In the genomic region with DNA sequence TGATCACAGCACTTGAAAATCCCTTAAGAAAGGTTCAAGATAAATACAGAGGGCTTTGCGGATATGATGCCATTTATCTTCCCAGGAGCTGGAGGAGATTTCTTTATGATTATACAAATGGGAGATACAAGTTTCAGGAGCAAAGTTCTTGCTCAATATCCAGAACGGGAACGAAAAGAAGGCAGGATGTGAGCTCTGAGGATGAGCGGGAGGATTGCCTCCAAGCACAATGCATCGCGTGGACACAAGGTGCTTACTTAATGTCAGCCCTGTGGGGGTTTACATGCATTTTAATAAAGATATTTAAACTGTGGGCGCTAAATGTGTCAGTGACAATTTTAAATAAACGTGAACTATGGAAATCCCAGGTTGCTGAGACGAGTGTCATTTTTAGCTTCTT, we compare ENCODE assay signal across 17 cellular contexts. TPM values are rescaled to one million over a fixed set of nuclear protein-coding genes. Genes with fewer than 3 reads are reported as not detected.
DNase-seq lines count a peak whose midpoint lies in the region; ATAC-seq, FAIRE-seq and TF ChIP-seq lines count a peak whose summit lies in the region.
"Had no signal": no experiment of that assay in that cellular context is flagged by ENCODE, and none has a peak within 500 bp of the region (broad histone marks: within the 10 kb centered on the region; RNA-seq: fewer than 3 reads in every experiment).

No MANE protein-coding gene starts in this region.

- H3K4me1 Mint-ChIP-seq in WTC11 (peaks cover 56% of the 10 kb centered on the region), nephron (peaks cover 44% of the 10 kb centered on the region)
- H3K4me1 Mint-ChIP-seq: CD4-positive, CD25-positive, alpha-beta regulatory T cell had no signal

- TF ChIP-seq RAD21 in H1 (IDR thresholded peaks at IDR 0.05 in 1 of 2, conservative IDR thresholded peaks at IDR 0.05 in 1 of 2; ENCODE audit: low read depth in 2 of 2, low read length in 2 of 2), result no peak

- WGBS in H1 (ENCODE audit: extremely low coverage in 1 of 2, insufficient coverage in 1 of 2, insufficient read length in 1 of 2, insufficient replicate concordance in 2 of 2, low coverage in 1 of 2, low lambda C conversion rate in 2 of 2, missing lambda C conversion rate in 1 of 2), 2 experiments, result 96% methylated on average over 9 of the region's 9 CpGs; no CpG with 5 or more reads in 1 of the 2 experiments
- WGBS in upper lobe of left lung, 2 donors, result 80 to 82% methylated on average over 9 of the region's 9 CpGs

- no peak overlapping the region for H2BK20ac ChIP-seq in H1 (ENCODE audit: low read length)

- H3K27me3 Mint-ChIP-seq in WTC11 (ENCODE audit: low read depth) (no peaks in the 10 kb centered on the region), nephron (ENCODE audit: low read depth) (no peaks in the 10 kb centered on the region)

- H3K9me3 ChIP-seq in H1 (ENCODE audit: insufficient read depth in 2 of 2, low read depth in 1 of 2, low read length in 1 of 2) (no peaks in the 10 kb centered on the region), upper lobe of left lung (no peaks in the 10 kb centered on the region)
- H3K9me3 ChIP-seq: BLaER1 treated with 17β-estradiol and CSF1 and Interleukin-3, amounts not matched to agents 10 nM and 100 nM had no signal

- no peaks in the 10 kb centered on the region for H3K23me2 ChIP-seq in H1 (ENCODE audit: low read depth, low read length)

- H3K9me3 Mint-ChIP-seq in WTC11, result no peaks in the 10 kb centered on the region
- no peaks in the 10 kb centered on the region for H3K9me3 Mint-ChIP-seq in nephron

- TF ChIP-seq EP300 in H1 (IDR thresholded peaks at IDR 0.05; ENCODE audit: borderline replicate concordance in 1 of 2, low read depth in 2 of 2, low read length in 2 of 2) (no peak), upper lobe of left lung (IDR thresholded peaks at IDR 0.05) (no peak)

- H2BK120ac ChIP-seq in H1 (replicated peaks; ENCODE audit: low read depth, low read length), result no peak overlapping the region

- no peak overlapping the region for H2AK5ac ChIP-seq in H1 (ENCODE audit: low read depth, low read length)

- no peak overlapping the region for H3K4ac ChIP-seq in H1 (replicated peaks; ENCODE audit: insufficient read length, low read depth, low read length)

- no peak overlapping the region for H4K8ac ChIP-seq in H1 (ENCODE audit: extremely low read depth, insufficient read depth, low read length)

- H3K4me3 Mint-ChIP-seq in WTC11, result no peak overlapping the region
- H3K4me3 Mint-ChIP-seq in nephron, result no peak overlapping the region
- H3K4me3 Mint-ChIP-seq: CD4-positive, CD25-positive, alpha-beta regulatory T cell had no signal

- TF ChIP-seq POLR2A in H1 (IDR thresholded peaks at IDR 0.05; ENCODE audit: control extremely low read depth in 1 of 2, low read depth in 2 of 2, low read length in 2 of 2) (no peak), upper lobe of left lung (IDR thresholded peaks at IDR 0.05) (no peak)

- no peak overlapping the region for H4K5ac ChIP-seq in H1 (ENCODE audit: insufficient read length, low read depth, low read length)

- no peak overlapping the region for H2BK15ac ChIP-seq in H1 (ENCODE audit: low read length)

- H2BK12ac ChIP-seq in H1 (ENCODE audit: low read depth, low read length), result no peak overlapping the region

- peak overlapping the region; percentile 19; the same call in 1 of the 2 replicates for H3K18ac ChIP-seq in H1 (ENCODE audit: extremely low read depth, low read length)

- H3K14ac ChIP-seq in H1 (ENCODE audit: insufficient read length), result no peak overlapping the region

- DNase-seq in HCEC 1CT, result peak; percentile 5
- no peak for DNase-seq in WTC11 (ENCODE audit: low spot score)
- no peak for DNase-seq in H1 (ENCODE audit: low read depth in 1 of 2, low spot score in 2 of 2)
- DNase-seq in upper lobe of left lung, result no peak
- DNase-seq in SW 1271 (lab: John Stamatoyannopoulos, UW), result no peak
- DNase-seq: ACHN; CD4-positive, CD25-positive, alpha-beta regulatory T cell; DMS 273 treated with DMSO at 0.1 percent for 48 hours had no signal

- no peaks in the 10 kb centered on the region for H4K20me1 ChIP-seq in H1 (replicated peaks in 1 of 2; ENCODE audit: control insufficient read depth in 1 of 2, insufficient read depth in 2 of 2, low read length in 2 of 2)
- H4K20me1 ChIP-seq: BLaER1 treated with 17β-estradiol and CSF1 and Interleukin-3, amounts not matched to agents 10 nM and 100 nM had no signal

- H3K27me3 ChIP-seq in H1 (replicated peaks in 1 of 4; ENCODE audit: control insufficient read depth in 3 of 4, extremely low read depth in 1 of 4, insufficient read depth in 3 of 4, low read length in 3 of 4) (no peaks in the 10 kb centered on the region), upper lobe of left lung (no peaks in the 10 kb centered on the region)
- H3K27me3 ChIP-seq: BLaER1 treated with 17β-estradiol and CSF1 and Interleukin-3, amounts not matched to agents 10 nM and 100 nM had no signal

- no peak overlapping the region for H4K91ac ChIP-seq in H1 (replicated peaks; ENCODE audit: insufficient read length, low read length)

- POLR2A ChIA-PET in WTC11 (lab: Charles Lee), result no interaction called here
- POLR2A ChIA-PET in H1 (lab: Charles Lee; ENCODE audit: partially characterized antibody), result interaction anchor here (0.9 to 1.1 kb wide), 2 partner anchors 38 to 50 kb away, joined by 3 read pairs; no protein-coding TSS in a partner anchor

- no peak overlapping the region for H3K4me3 ChIP-seq in H1 (ENCODE audit: extremely low read depth in 1 of 4, insufficient read depth in 2 of 4, low read depth in 3 of 4, low read length in 4 of 4)
- no peak overlapping the region for H3K4me3 ChIP-seq in upper lobe of left lung
- H3K4me3 ChIP-seq: BLaER1 treated with 17β-estradiol and CSF1 and Interleukin-3, amounts not matched to agents 10 nM and 100 nM; GM12878 had no signal

- H3K9ac ChIP-seq in H1 (replicated peaks in 1 of 4; ENCODE audit: extremely low read depth in 1 of 4, low read depth in 3 of 4, low read length in 3 of 4), result no peak overlapping the region
- H3K9ac ChIP-seq: BLaER1 treated with 17β-estradiol and CSF1 and Interleukin-3, amounts not matched to agents 10 nM and 100 nM had no signal

- no peak for ATAC-seq in WTC11
- no peak for ATAC-seq in GM18519 (IDR thresholded peaks at IDR 0.05; ENCODE audit: low FRiP score, unreplicated experiment)
- ATAC-seq in HG02759 (IDR thresholded peaks at IDR 0.05; ENCODE audit: unreplicated experiment), result no peak
- ATAC-seq in upper lobe of left lung (ENCODE audit: low FRiP score in 2 of 2), result no peak
- ATAC-seq: GM12878 had no signal

- H2AFZ ChIP-seq in H1 (ENCODE audit: low read length), result no peak overlapping the region

- peak overlapping the region; percentile 57; the same call in 1 of the 2 replicates for H3K27ac Mint-ChIP-seq in WTC11
- peak overlapping the region in 2 of 3 experiments; percentile 21 to 67 for H3K27ac Mint-ChIP-seq in nephron
- H3K27ac Mint-ChIP-seq: CD4-positive, CD25-positive, alpha-beta regulatory T cell had no signal

- H3K79me2 ChIP-seq in H1 (ENCODE audit: control insufficient read depth in 1 of 2, insufficient read depth in 2 of 2, low read length in 2 of 2), result no peaks in the 10 kb centered on the region

- no peak for TF ChIP-seq CTCF in WTC11 (IDR thresholded peaks at IDR 0.05)
- no peak for TF ChIP-seq CTCF in H1 (IDR thresholded peaks at IDR 0.05; ENCODE audit: control extremely low read depth in 1 of 3, insufficient read depth in 1 of 3, low read depth in 1 of 3, low read length in 3 of 3)
- TF ChIP-seq CTCF in nephron (IDR thresholded peaks at IDR 0.05; ENCODE audit: unreplicated experiment in 3 of 3), result no peak
- no peak for TF ChIP-seq CTCF in upper lobe of left lung (IDR thresholded peaks at IDR 0.05)

- no peak overlapping the region for H3K23ac ChIP-seq in H1 (ENCODE audit: insufficient read length)

- no peak for FAIRE-seq in H1 (lab: Jason Lieb, UNC)
- FAIRE-seq: GM12878, GM18507, H54 had no signal

- H3K36me3 ChIP-seq in H1 (ENCODE audit: control insufficient read depth in 2 of 4, insufficient read depth in 4 of 4, low read length in 3 of 4) (peaks cover 39 to 100% (median 68%) of the 10 kb centered on the region in 4 experiments), upper lobe of left lung (no peaks in the 10 kb centered on the region)
- H3K36me3 ChIP-seq: BLaER1 treated with 17β-estradiol and CSF1 and Interleukin-3, amounts not matched to agents 10 nM and 100 nM had no signal

- H3K79me1 ChIP-seq in H1 (ENCODE audit: low read depth, low read length), result no peaks in the 10 kb centered on the region

- peaks cover 93% of the 10 kb centered on the region for H3K36me3 Mint-ChIP-seq in WTC11
- H3K36me3 Mint-ChIP-seq in nephron (ENCODE audit: low read depth), result no peaks in the 10 kb centered on the region
- H3K36me3 Mint-ChIP-seq: CD4-positive, CD25-positive, alpha-beta regulatory T cell had no signal

- H3K56ac ChIP-seq in H1 (replicated peaks; ENCODE audit: insufficient read length, low read depth, low read length), result no peak overlapping the region

- H3K27ac ChIP-seq in H1 (ENCODE audit: low read depth, low read length), result no peak overlapping the region
- H3K27ac ChIP-seq in upper lobe of left lung, result no peak overlapping the region
- H3K27ac ChIP-seq: BLaER1 treated with 17β-estradiol and CSF1 and Interleukin-3, amounts not matched to agents 10 nM and 100 nM had no signal

- H3K4me2 ChIP-seq in H1 (ENCODE audit: insufficient read depth in 1 of 2, low read depth in 2 of 2, low read length in 2 of 2), result no peak overlapping the region
- H3K4me2 ChIP-seq: BLaER1 treated with 17β-estradiol and CSF1 and Interleukin-3, amounts not matched to agents 10 nM and 100 nM had no signal

- CTCF ChIA-PET in WTC11 (lab: Charles Lee) (interaction anchor here (0.9 to 1.3 kb wide), 3 partner anchors 62 to 189 kb away, joined by 4 read pairs; no protein-coding TSS in a partner anchor), H1 (lab: Charles Lee; ENCODE audit: partially characterized antibody) (interaction anchor here (1.0 to 2.1 kb wide), 4 partner anchors 9 to 188 kb away, joined by 3 to 6 read pairs (median 3); no protein-coding TSS in a partner anchor)

- no peak overlapping the region for H2BK5ac ChIP-seq in H1 (ENCODE audit: low read depth, low read length)

- H3K4me1 ChIP-seq in H1 (replicated peaks in 1 of 4; ENCODE audit: control insufficient read depth in 3 of 4, insufficient read depth in 4 of 4, low read length in 3 of 4) (peaks cover 0 to 10% (median 4%) of the 10 kb centered on the region in 4 experiments; a peak in 4 of 7 replicates), upper lobe of left lung (no peaks in the 10 kb centered on the region)
- H3K4me1 ChIP-seq: BLaER1 treated with 17β-estradiol and CSF1 and Interleukin-3, amounts not matched to agents 10 nM and 100 nM had no signal

RNA-seq across cellular contexts. Expression of a gene that starts 59.0 kb away (rescaled TPM):
- total RNA-seq in WTC11 (2021) (54.2 to 58.2 TPM (median 55.9 TPM) in 3 replicates), upper lobe of left lung (under 1 TPM in 1 of 6 donors, not detected in 5; 0.07 TPM)
- total RNA-seq in H1 (2021; fragmentation: NEBNext Ultra II Directional; extraction: Animal tissue kit (Norgen Biotek cat#: 25700)), result 33.7 and 35.7 TPM in 2 replicates
- polyA plus RNA-seq in H1 (2011; rRNA removed), result 83.5 and 92.8 TPM in 2 replicates
- 63.7 TPM for polyA plus RNA-seq in H1 (2011; cell fraction: cytosol; rRNA removed)
- 220 TPM for polyA plus RNA-seq in H1 (2011; cell fraction: nucleus; rRNA removed)
- 45.3 to 61.5 TPM (median 51.6 TPM) in 4 replicates for polyA plus RNA-seq in H1 (2012, experiment 1 of 2)
- polyA plus RNA-seq in H1 (2012, experiment 2 of 2), result 10.7 TPM
- polyA plus RNA-seq in H1 (2013, experiment 1 of 2), result 27.6 TPM
- 25.0 TPM for polyA plus RNA-seq in H1 (2013, experiment 2 of 2)
- polyA minus RNA-seq in H1 (2011; rRNA and poly(A)+ RNA removed), result 108 and 144 TPM in 2 replicates
- 40.1 TPM for polyA minus RNA-seq in H1 (2011; cell fraction: cytosol; rRNA and poly(A)+ RNA removed)
- 178 TPM for polyA minus RNA-seq in H1 (2011; cell fraction: nucleus; rRNA and poly(A)+ RNA removed)
- total RNA-seq: A172, Daoy had no signal
- polyA plus RNA-seq: CD4-positive, CD25-positive, alpha-beta regulatory T cell had no signal

Comparison
In these comparisons a context has a peak if more than half of its experiments do, and no peak if none do; other contexts are left out.
1. RNA of a gene that starts 59.0 kb away (total RNA-seq): 54.2 to 58.2 TPM in WTC11 and 33.7 to 35.7 TPM in H1; 0.07 TPM in upper lobe of left lung; every median in the first group is over 10 times any median in the second.